In genomic region chr20:64119681-64120341, GRCh38 we compare ENCODE assay signal across 10 cellular contexts. TPM values are rescaled to one million over a fixed set of nuclear protein-coding genes. Genes with fewer than 3 reads are reported as not detected.
A peak's percentile ranks its signal among the peaks of the same experiment; 100 is the strongest.
DNase-seq lines count a peak whose midpoint lies in the region; ATAC-seq and TF ChIP-seq lines count a peak whose summit lies in the region.
"Had no signal": no experiment of that assay in that cellular context is flagged by ENCODE, and none has a peak within 500 bp of the region (broad histone marks: within the 10 kb centered on the region; RNA-seq: fewer than 3 reads in every experiment).

No MANE protein-coding gene starts in this region.

- H3K36me3 ChIP-seq in heart right ventricle, result no peaks in the 10 kb centered on the region
- H3K36me3 ChIP-seq in smooth muscle cell (ENCODE audit: low read depth), result no peaks in the 10 kb centered on the region

- H3K27ac ChIP-seq in HL-60 (replicated peaks) (no peak overlapping the region), heart right ventricle (no peak overlapping the region), smooth muscle cell (ENCODE audit: low read depth) (no peak overlapping the region)

- H3K4me3 Mint-ChIP-seq in activated B cell treated with CpG ODN at 0.5 μM for 24 hours, result peak overlapping the region; percentile 71

- H3K4me1 ChIP-seq in heart right ventricle, result peaks cover 0 to 10% (median 0%) of the 10 kb centered on the region in 9 donors
- no peaks in the 10 kb centered on the region for H3K4me1 ChIP-seq in smooth muscle cell (ENCODE audit: low read depth)

- POLR2A ChIA-PET in activated B cell treated with CpG ODN at 0.5 μM for 24 hours (lab: Charles Lee), result interaction anchor here (0.6 to 2.5 kb wide), 5 partner anchors 17 to 79 kb away, joined by 3 to 23 read pairs (median 6); partner anchors contain the start of genes LKAAEAR1, OPRL1 and RGS19

- H3K27me3 Mint-ChIP-seq in activated B cell treated with CpG ODN at 0.5 μM for 24 hours, result peaks cover 5% of the 10 kb centered on the region

- intact Hi-C loops in activated B cell treated with CpG ODN at 0.5 μM for 24 hours (cut with micrococcal nuclease), result loop anchor here (1.0 to 5.0 kb wide), 7 partner anchors 18 to 623 kb away; partner anchors contain the start of gene EEF1A2
- intact Hi-C loops in heart right ventricle (cut with DNase I), result loop anchor here in 9 of 10 donors (2.0 to 10.0 kb wide), 5 partner anchors 38 to 138 kb away; partner anchors contain the start of genes C20orf204 (in 7 of the 9), LKAAEAR1 (in 5 of the 9), OPRL1 (in 5 of the 9) and PRPF6 (in 1 of the 9)

- no peaks in the 10 kb centered on the region for H3K36me3 Mint-ChIP-seq in activated B cell treated with CpG ODN at 0.5 μM for 24 hours (ENCODE audit: low read depth)

- DNase-seq in HL-60 (ENCODE audit: low read depth in 1 of 2, low spot score in 1 of 2) (no peak), activated B cell treated with CpG ODN at 0.5 μM for 24 hours (no peak), heart right ventricle (no peak), smooth muscle cell (lab: John Stamatoyannopoulos, UW; ENCODE audit: unreplicated experiment) (no peak)
- no peak for DNase-seq in stimulated activated CD4-positive, alpha-beta T cell treated with anti-CD3 and anti-CD28 coated beads, Interleukin-12 subunit alpha, Interleukin-12 subunit beta, amount 100 ng/mL, for 4 hours
- DNase-seq in activated CD4-positive, alpha-beta T cell treated with anti-CD3 and anti-CD28 coated beads, Interleukin-2, amount 50 U/mL, for 1 hour, result no peak
- DNase-seq: NCI-H1436 treated with DMSO at 0.1 percent for 48 hours had no signal

- H3K27me3 ChIP-seq in HL-60 (ENCODE audit: insufficient read depth, poor library complexity, severe bottlenecking) (peaks cover 4% of the 10 kb centered on the region), heart right ventricle (peaks cover 0 to 32% (median 25%) of the 10 kb centered on the region in 7 donors), smooth muscle cell (ENCODE audit: low read depth) (peaks cover 30% of the 10 kb centered on the region)

- no peak overlapping the region for H3K9ac ChIP-seq in smooth muscle cell (ENCODE audit: low read depth)

- CTCF ChIA-PET in activated B cell treated with CpG ODN at 0.5 μM for 24 hours (lab: Charles Lee), result interaction anchor here (0.6 to 4.4 kb wide), 10 partner anchors 8 to 582 kb away, joined by 4 to 80 read pairs (median 6); partner anchors contain the start of genes LKAAEAR1, OPRL1, PRPF6 and PTK6

- TF ChIP-seq CTCF in HL-60 (IDR thresholded peaks at IDR 0.05; ENCODE audit: insufficient read depth, low read length) (no peak), activated B cell treated with CpG ODN at 0.5 μM for 24 hours (IDR thresholded peaks at IDR 0.05) (no peak), heart right ventricle (IDR thresholded peaks at IDR 0.05) (no peak), smooth muscle cell (IDR thresholded peaks at IDR 0.05; ENCODE audit: borderline replicate concordance, insufficient read depth, poor library complexity, severe bottlenecking) (no peak)

- peak overlapping the region; percentile 78 for H3K27ac Mint-ChIP-seq in activated B cell treated with CpG ODN at 0.5 μM for 24 hours

- 62 to 65% methylated on average over 14 of the region's 14 CpGs for WGBS in heart right ventricle, 2 donors
- WGBS in smooth muscle cell (ENCODE audit: low lambda C conversion rate), result 74% methylated on average over 14 of the region's 14 CpGs

- H3K9me3 ChIP-seq in heart right ventricle, result no peaks in the 10 kb centered on the region
- H3K9me3 ChIP-seq in smooth muscle cell (replicated peaks; ENCODE audit: low read depth), result no peaks in the 10 kb centered on the region

- no peaks in the 10 kb centered on the region for H3K79me2 ChIP-seq in smooth muscle cell (ENCODE audit: low read depth)

- ATAC-seq in activated B cell treated with CpG ODN at 0.5 μM for 24 hours (ENCODE audit: low read depth), result peak; percentile 5
- ATAC-seq in heart right ventricle, result peak in 5 of 8 donors; percentile 10 to 46 (median 27)
- no peak for ATAC-seq in HG02678 (IDR thresholded peaks at IDR 0.05; ENCODE audit: unreplicated experiment)

- no peak overlapping the region for H2AFZ ChIP-seq in smooth muscle cell (ENCODE audit: low read depth)

- H4K20me1 ChIP-seq in smooth muscle cell (ENCODE audit: low read depth), result no peaks in the 10 kb centered on the region

- peaks cover 8% of the 10 kb centered on the region for H3K4me1 Mint-ChIP-seq in activated B cell treated with CpG ODN at 0.5 μM for 24 hours

- no peaks in the 10 kb centered on the region for H3K9me3 Mint-ChIP-seq in activated B cell treated with CpG ODN at 0.5 μM for 24 hours

- peak overlapping the region; percentile 27 for H3K4me3 ChIP-seq in HL-60 (replicated peaks; ENCODE audit: insufficient read depth, low read length)
- peak overlapping the region in 4 of 10 donors; percentile 22 to 36 (median 29) for H3K4me3 ChIP-seq in heart right ventricle
- no peak overlapping the region for H3K4me3 ChIP-seq in smooth muscle cell

- H3K4me2 ChIP-seq in smooth muscle cell, result peak overlapping the region; percentile 65

- H3F3A ChIP-seq in smooth muscle cell (ENCODE audit: low read depth), result no peaks in the 10 kb centered on the region

RNA-seq across cellular contexts. Expression of gene NPBWR2, which starts 12.4 kb away (rescaled TPM):
- not detected in 2 replicates for total RNA-seq in activated B cell treated with CpG ODN at 0.5 μM for 24 hours
- total RNA-seq in heart right ventricle, result not detected
- not detected for polyA plus RNA-seq in heart right ventricle
- total RNA-seq in smooth muscle cell, result not detected in 2 replicates
- polyA plus RNA-seq in smooth muscle cell, result not detected in 2 replicates
- total RNA-seq: dermis microvascular lymphatic vessel endothelial cell, lower leg skin had no signal

RNA-seq across cellular contexts. Expression of gene LKAAEAR1, which starts 35.6 kb away (rescaled TPM):
- total RNA-seq in activated B cell treated with CpG ODN at 0.5 μM for 24 hours, result 0.31 TPM in 1 of 2 replicates, not detected in the other
- total RNA-seq in heart right ventricle, result not detected
- polyA plus RNA-seq in heart right ventricle, result under 1 TPM in 1 of 2 donors, not detected in 1; 0.12 TPM
- 4.5 TPM in 1 of 2 replicates, not detected in the other for total RNA-seq in smooth muscle cell
- 0.79 and 1.6 TPM in 2 replicates for polyA plus RNA-seq in smooth muscle cell

RNA-seq across cellular contexts. Expression of gene OPRL1, which starts 39.9 kb away (rescaled TPM):
- 1.3 and 1.4 TPM in 2 replicates for total RNA-seq in activated B cell treated with CpG ODN at 0.5 μM for 24 hours
- total RNA-seq in heart right ventricle, result 1 to 10 TPM in 1 of 10 donors, under 1 TPM in 9; 0.27 to 1.3 (median 0.42) TPM
- polyA plus RNA-seq in heart right ventricle, result under 1 TPM; 0.19 to 0.29 TPM
- total RNA-seq in smooth muscle cell, result 2.9 and 6.4 TPM in 2 replicates
- polyA plus RNA-seq in smooth muscle cell, result 3.1 and 4.3 TPM in 2 replicates

RNA-seq across cellular contexts. Expression of gene RGS19, which starts 40.5 kb away (rescaled TPM):
- total RNA-seq in activated B cell treated with CpG ODN at 0.5 μM for 24 hours, result 45.0 and 53.4 TPM in 2 replicates
- total RNA-seq in heart right ventricle, result 10 to 100 TPM in 1 of 10 donors, 1 to 10 TPM in 9; 1.8 to 13.1 (median 3.3) TPM
- polyA plus RNA-seq in heart right ventricle, result 1 to 10 TPM; 4.5 to 6.4 TPM
- 14.9 and 17.4 TPM in 2 replicates for total RNA-seq in smooth muscle cell
- polyA plus RNA-seq in smooth muscle cell, result 24.6 and 25.4 TPM in 2 replicates

RNA-seq across cellular contexts. Expression of gene MYT1, which starts 44.4 kb away (rescaled TPM):
- total RNA-seq in activated B cell treated with CpG ODN at 0.5 μM for 24 hours, result 1.2 and 3.3 TPM in 2 replicates
- under 1 TPM in 9 of 10 donors, not detected in 1; 0.05 to 0.35 (median 0.11) TPM for total RNA-seq in heart right ventricle
- polyA plus RNA-seq in heart right ventricle, result under 1 TPM; 0.01 to 0.15 TPM
- 0.09 TPM in 2 replicates for total RNA-seq in smooth muscle cell
- 0.05 TPM in 1 of 2 replicates, not detected in the other for polyA plus RNA-seq in smooth muscle cell
- total RNA-seq: dermis microvascular lymphatic vessel endothelial cell had no signal
